Comparison of ENCODE assay signal across 1 cellular context in the genomic region with DNA sequence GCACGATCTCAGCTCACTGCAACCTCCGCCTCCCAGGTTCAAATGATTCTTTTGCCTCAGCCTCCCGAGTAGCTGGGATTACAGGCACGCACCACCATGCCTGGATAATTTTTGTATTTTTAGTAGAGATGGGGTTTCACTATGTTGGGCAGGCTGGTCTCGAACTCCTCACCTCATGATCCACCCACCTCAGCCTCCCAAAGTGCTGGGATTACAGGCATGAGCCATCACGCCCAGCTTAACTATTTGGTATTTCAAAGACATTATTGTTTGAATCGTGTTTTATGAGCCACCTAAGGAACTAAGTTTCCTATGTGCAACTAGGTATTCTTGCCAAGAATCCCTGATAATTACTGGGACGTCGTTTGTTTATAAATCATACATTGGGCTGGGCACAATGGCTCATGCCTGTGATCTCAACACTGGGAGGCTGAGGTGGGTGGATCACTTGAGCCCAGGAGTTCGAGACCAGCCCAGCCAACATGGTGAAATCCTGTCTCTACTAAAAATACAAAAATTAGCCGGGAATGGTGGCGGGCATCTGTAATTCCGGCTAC.
TF ChIP-seq lines count a peak whose summit lies in the region.

No MANE protein-coding gene starts in this region.

TF ChIP-seq in HEK293, 187 proteins besides CTCF, POLR2A, EP300 and RAD21 (continued from another document):
- TF ChIP-seq, protein P1, sequence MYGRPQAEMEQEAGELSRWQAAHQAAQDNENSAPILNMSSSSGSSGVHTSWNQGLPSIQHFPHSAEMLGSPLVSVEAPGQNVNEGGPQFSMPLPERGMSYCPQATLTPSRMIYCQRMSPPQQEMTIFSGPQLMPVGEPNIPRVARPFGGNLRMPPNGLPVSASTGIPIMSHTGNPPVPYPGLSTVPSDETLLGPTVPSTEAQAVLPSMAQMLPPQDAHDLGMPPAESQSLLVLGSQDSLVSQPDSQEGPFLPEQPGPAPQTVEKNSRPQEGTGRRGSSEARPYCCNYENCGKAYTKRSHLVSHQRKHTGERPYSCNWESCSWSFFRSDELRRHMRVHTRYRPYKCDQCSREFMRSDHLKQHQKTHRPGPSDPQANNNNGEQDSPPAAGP (tag by site-specific recombination; IDR thresholded peaks at IDR 0.05), result peak; percentile 84
- peak; percentile 60 for TF ChIP-seq ZFHX2 (tag by site-specific recombination; conservative IDR thresholded peaks at IDR 0.05)
